2 cellular contexts compared by ENCODE assay signal in the genomic region with DNA sequence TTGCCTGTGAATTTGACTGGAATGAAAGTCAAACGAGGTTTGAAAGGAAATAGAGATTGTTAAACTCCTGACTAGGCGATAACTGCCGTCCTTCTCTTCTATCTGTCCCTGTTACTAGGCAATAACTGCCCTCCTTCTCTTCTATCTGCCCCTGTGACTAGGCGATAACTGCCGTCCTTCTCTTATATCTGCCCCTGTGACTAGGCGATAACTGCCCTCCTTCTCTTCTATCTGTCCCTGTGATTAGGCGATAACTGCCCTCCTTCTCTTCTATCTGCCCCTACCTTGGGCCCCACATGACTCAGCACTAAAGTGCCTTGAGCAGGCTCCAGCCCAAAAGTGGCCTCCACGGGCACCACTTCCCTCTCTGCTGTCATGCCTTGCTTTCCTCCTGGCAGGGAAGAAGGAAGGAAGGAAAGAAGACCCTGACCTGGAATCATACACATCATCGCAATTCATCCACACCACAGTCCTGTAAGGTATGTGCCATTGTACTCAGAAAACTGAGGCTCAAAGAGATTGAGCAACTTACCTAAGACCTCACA.
A peak's percentile ranks its signal among the peaks of the same experiment; 100 is the strongest.
DNase-seq lines count a peak whose midpoint lies in the region; ATAC-seq, FAIRE-seq and TF ChIP-seq lines count a peak whose summit lies in the region.
"Not testable (repeated sequence)": the region's sequence is repeated elsewhere in the genome, so short reads cannot be mapped to it uniquely, and the experiment has no call there.

No MANE protein-coding gene starts in this region.

- not testable (repeated sequence) for H3K4me1 ChIP-seq in K562 (replicated peaks in 1 of 2; ENCODE audit: control insufficient read depth in 2 of 2, insufficient read depth in 2 of 2, low read length in 2 of 2)

- H2AFZ ChIP-seq in K562 (ENCODE audit: low read depth, low read length): not testable (repeated sequence)

- not testable (repeated sequence) for H3K9me3 ChIP-seq in K562 (replicated peaks; ENCODE audit: control insufficient read depth, insufficient read depth, low read depth, low read length)

- peak overlapping the region; percentile 18 for H3K4me3 ChIP-seq in K562

- intact Hi-C loops in K562 (cut with micrococcal nuclease): not testable (repeated sequence)

- TF ChIP-seq POLR2A in K562 (conservative IDR thresholded peaks at IDR 0.05): not testable (repeated sequence)

- H3K27me3 ChIP-seq in K562 (ENCODE audit: control insufficient read depth in 2 of 2, insufficient read depth in 2 of 2, low read length in 2 of 2): not testable (repeated sequence)

- not testable (repeated sequence) for H3K9me1 ChIP-seq in K562 (ENCODE audit: control insufficient read depth, insufficient read depth, low read length)

- H3K79me2 ChIP-seq in K562 (ENCODE audit: control insufficient read depth, insufficient read depth, low read length): not testable (repeated sequence)

- H3K9ac ChIP-seq in K562 (ENCODE audit: insufficient read depth in 1 of 2, low read depth in 2 of 2, low read length in 2 of 2): peak overlapping the region in 1 of 2 experiments; percentile 51; a peak in 2 of 4 replicates

- CTCF ChIA-PET in K562 (lab: Yijun Ruan, JAX; ENCODE audit: low intra/inter-chr PET ratio): not testable (repeated sequence)

- 0% methylated on average over 5 of the region's 9 CpGs for whole genome bisulfite sequencing in K562 (ENCODE audit: insufficient coverage, low coverage, missing lambda C conversion rate)

- DNase-seq in CMK (ENCODE audit: low read depth) (peak; percentile 8), K562 (ENCODE audit: extremely low read depth in 1 of 4, low spot score in 3 of 4) (peak in 1 of 4 experiments; percentile 45)

- H4K20me1 ChIP-seq in K562 (replicated peaks; ENCODE audit: control insufficient read depth, insufficient read depth, low read length): not testable (repeated sequence)

- not testable (repeated sequence) for FAIRE-seq in K562 (lab: Jason Lieb, UNC)

- TF ChIP-seq RAD21 in K562 (CRISPR knock-in tag; conservative IDR thresholded peaks at IDR 0.05 in 1 of 2, IDR thresholded peaks at IDR 0.05 in 1 of 2): not testable (repeated sequence)

- peak; percentile 87 for ATAC-seq in K562

- H3K36me3 ChIP-seq in K562 (ENCODE audit: control insufficient read depth, insufficient read depth, low read length): not testable (repeated sequence)

- in situ Hi-C loops in K562 (cut with MboI): loop anchor here (5.0 kb wide), 1 partner anchor 247 kb away; no protein-coding TSS in a partner anchor

- peak; percentile 56 for TF ChIP-seq EP300 in K562 (IDR thresholded peaks at IDR 0.05; ENCODE audit: low read length)

- peak overlapping the region; percentile 55 for H3K4me2 ChIP-seq in K562 (ENCODE audit: insufficient read depth, low read length)

- BruUV-seq in K562 (replicated peaks; lab: Mats Ljungman, UMichigan): not testable (repeated sequence)

- H3K27ac ChIP-seq in K562 (ENCODE audit: extremely low read depth, low read depth, low read length): peak overlapping the region; percentile 77; the same call in 2 of the 3 replicates

- not testable (repeated sequence) for TF ChIP-seq CTCF in K562 (IDR thresholded peaks at IDR 0.05 in 2 of 3, conservative IDR thresholded peaks at IDR 0.05 in 1 of 3; ENCODE audit: insufficient read depth in 2 of 3, low read depth in 1 of 3, low read length in 3 of 3)

- POLR2A ChIA-PET in K562 (lab: Yijun Ruan, JAX): not testable (repeated sequence)

TF ChIP-seq in K562, 482 proteins besides CTCF, POLR2A, EP300 and RAD21:
- peak; percentile 21; the same call in 1 of the 2 replicates for TF ChIP-seq RFX1 (IDR thresholded peaks at IDR 0.05)
- 0 out of 2 replicates have a peak, but pooled peaks have one; percentile 30 for TF ChIP-seq SMARCA4 (IDR thresholded peaks at IDR 0.05)
- TF ChIP-seq MAFK (IDR thresholded peaks at IDR 0.05; ENCODE audit: low read length): peak; percentile 48; the same call in 1 of the 2 replicates
- peak; percentile 79 for TF ChIP-seq CXXC5 (CRISPR knock-in tag; IDR thresholded peaks at IDR 0.05)
- peak; percentile 64 for TF ChIP-seq NCOR1 (IDR thresholded peaks at IDR 0.05)
- peak; percentile 84 for TF ChIP-seq MAFG (tag; conservative IDR thresholded peaks at IDR 0.05)
- TF ChIP-seq C11orf30 (IDR thresholded peaks at IDR 0.05; ENCODE audit: low read depth): peak; percentile 54
- 0 out of 4 replicates have a peak, but pooled peaks of 1 of the 2 experiments have one; percentile 14 for TF ChIP-seq KDM1A (IDR thresholded peaks at IDR 0.05)
- peak; percentile 65; the same call in 1 of the 2 replicates for TF ChIP-seq MAFF (IDR thresholded peaks at IDR 0.05; ENCODE audit: low read length)
- peak in 1 of 2 experiments; percentile 14; a peak in 1 of 4 replicates for TF ChIP-seq NRF1 (conservative IDR thresholded peaks at IDR 0.05 in 1 of 2, IDR thresholded peaks at IDR 0.05 in 1 of 2)
- TF ChIP-seq TAL1 (IDR thresholded peaks at IDR 0.05): peak; percentile 86
- TF ChIP-seq NFE2 (IDR thresholded peaks at IDR 0.05; ENCODE audit: low read depth): peak; percentile 68
- peak; percentile 84 for TF ChIP-seq CBFA2T3 (IDR thresholded peaks at IDR 0.05)
- TF ChIP-seq NFIC (IDR thresholded peaks at IDR 0.05): peak; percentile 43
- TF ChIP-seq FOSL1 (tag; conservative IDR thresholded peaks at IDR 0.05): peak; percentile 57
- TF ChIP-seq ARID1B (IDR thresholded peaks at IDR 0.05): peak; percentile 81
- peak; percentile 50 for TF ChIP-seq TEAD4 (IDR thresholded peaks at IDR 0.05; ENCODE audit: low read length)
- not testable (repeated sequence) for TF ChIP-seq TEAD4 (CRISPR knock-in tag; IDR thresholded peaks at IDR 0.05; ENCODE audit: borderline replicate concordance); JUND (tag; IDR thresholded peaks at IDR 0.05; ENCODE audit: borderline replicate concordance, low read depth, low read length)
- TF ChIP-seq ZNF316 (IDR thresholded peaks at IDR 0.05): peak; percentile 66
- TF ChIP-seq TRIM24 (IDR thresholded peaks at IDR 0.05): peak in 1 of 2 experiments; percentile 49; a peak in 1 of 4 replicates
- TF ChIP-seq, protein P1, sequence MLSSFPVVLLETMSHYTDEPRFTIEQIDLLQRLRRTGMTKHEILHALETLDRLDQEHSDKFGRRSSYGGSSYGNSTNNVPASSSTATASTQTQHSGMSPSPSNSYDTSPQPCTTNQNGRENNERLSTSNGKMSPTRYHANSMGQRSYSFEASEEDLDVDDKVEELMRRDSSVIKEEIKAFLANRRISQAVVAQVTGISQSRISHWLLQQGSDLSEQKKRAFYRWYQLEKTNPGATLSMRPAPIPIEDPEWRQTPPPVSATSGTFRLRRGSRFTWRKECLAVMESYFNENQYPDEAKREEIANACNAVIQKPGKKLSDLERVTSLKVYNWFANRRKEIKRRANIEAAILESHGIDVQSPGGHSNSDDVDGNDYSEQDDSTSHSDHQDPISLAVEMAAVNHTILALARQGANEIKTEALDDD (IDR thresholded peaks at IDR 0.05): peak; percentile 76; the same call in 1 of the 2 replicates
- peak; percentile 71 for TF ChIP-seq SOX6 (IDR thresholded peaks at IDR 0.05)
- TF ChIP-seq, protein P2, sequence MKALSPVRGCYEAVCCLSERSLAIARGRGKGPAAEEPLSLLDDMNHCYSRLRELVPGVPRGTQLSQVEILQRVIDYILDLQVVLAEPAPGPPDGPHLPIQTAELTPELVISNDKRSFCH (CRISPR knock-in tag; IDR thresholded peaks at IDR 0.05): not testable (repeated sequence)
- TF ChIP-seq, protein P2 (tag; IDR thresholded peaks at IDR 0.05): 0 out of 2 replicates have a peak, but pooled peaks have one; percentile 23
- TF ChIP-seq MTA2 (IDR thresholded peaks at IDR 0.05; ENCODE audit: low read depth): peak; percentile 36; the same call in 1 of the 2 replicates
- TF ChIP-seq JUND (IDR thresholded peaks at IDR 0.05; ENCODE audit: borderline replicate concordance, low read depth, low read length): 0 out of 2 replicates have a peak, but pooled peaks have one; percentile 7
- 0 out of 2 replicates have a peak, but pooled peaks have one; percentile 6 for TF ChIP-seq CREM (IDR thresholded peaks at IDR 0.05; ENCODE audit: low read depth)
- TF ChIP-seq KLF16 (IDR thresholded peaks at IDR 0.05): peak; percentile 59; the same call in 1 of the 2 replicates
- TF ChIP-seq CBFA2T2 (conservative IDR thresholded peaks at IDR 0.05): peak; percentile 77
- TF ChIP-seq MTA3 (IDR thresholded peaks at IDR 0.05; ENCODE audit: borderline replicate concordance): peak; percentile 27; the same call in 1 of the 2 replicates
TF ChIP-seq in K562: peak in this region for 28; not testable (repeated sequence) for 454.
